ENCODE assay signal across 19 cellular contexts in genomic region chr13:61706899-61707298, GRCh38.
A peak's percentile ranks its signal among the peaks of the same experiment; 100 is the strongest.
DNase-seq lines count a peak whose midpoint lies in the region; ATAC-seq and TF ChIP-seq lines count a peak whose summit lies in the region.
"Had no signal": no experiment of that assay in that cellular context is flagged by ENCODE, and none has a peak within 500 bp of the region (broad histone marks: within the 10 kb centered on the region; RNA-seq: fewer than 3 reads in every experiment).

No MANE protein-coding gene starts in this region.

- H3K27ac ChIP-seq in OCI-LY3 (ENCODE audit: low read length) (no peak overlapping the region), SK-N-SH (ENCODE audit: low read depth in 2 of 2, low read length in 1 of 2) (peak overlapping the region in 1 of 2 experiments; percentile 62; a peak in 2 of 4 replicates), coronary artery (no peak overlapping the region)
- H3K27ac ChIP-seq: BLaER1 treated with 17β-estradiol and CSF1 and Interleukin-3, amounts not matched to agents 10 nM and 100 nM; C4-2B had no signal

- H4K20me1 ChIP-seq in OCI-LY3 (ENCODE audit: insufficient read depth, low read length), result no peaks in the 10 kb centered on the region
- H4K20me1 ChIP-seq in SK-N-SH (ENCODE audit: insufficient read depth), result no peaks in the 10 kb centered on the region
- H4K20me1 ChIP-seq: BLaER1 treated with 17β-estradiol and CSF1 and Interleukin-3, amounts not matched to agents 10 nM and 100 nM had no signal

- CTCF ChIA-PET in SK-N-SH (lab: Yijun Ruan, JAX), result no interaction called here

- POLR2A ChIA-PET in SK-N-SH (lab: Yijun Ruan, JAX), result no interaction called here

- TF ChIP-seq EP300 in SK-N-SH (IDR thresholded peaks at IDR 0.05; ENCODE audit: borderline replicate concordance in 1 of 2, low read depth in 1 of 2, low read length in 1 of 2), result peak in 1 of 2 experiments; percentile 69; a peak in 2 of 4 replicates

- H3K27me3 ChIP-seq in OCI-LY3 (ENCODE audit: low read depth, low read length) (no peaks in the 10 kb centered on the region), SK-N-SH (ENCODE audit: insufficient read depth) (no peaks in the 10 kb centered on the region)
- H3K27me3 ChIP-seq: BLaER1 treated with 17β-estradiol and CSF1 and Interleukin-3, amounts not matched to agents 10 nM and 100 nM had no signal

- DNase-seq in SK-N-SH (peak; percentile 16), hippocampal formation (lab: John Stamatoyannopoulos, UW) (no peak), coronary artery (ENCODE audit: low spot score) (no peak)
- DNase-seq: 8988T; ACHN; Caco-2; Calu3; CD4-positive, alpha-beta T cell; CD8-positive, alpha-beta T cell; DMS53; DMS79; DND-41; EL; GDM1 had no signal

- H3K9ac ChIP-seq in OCI-LY3 (ENCODE audit: low read length) (no peak overlapping the region), SK-N-SH (no peak overlapping the region)
- H3K9ac ChIP-seq: BLaER1 treated with 17β-estradiol and CSF1 and Interleukin-3, amounts not matched to agents 10 nM and 100 nM had no signal

- H3K4me1 ChIP-seq in OCI-LY3 (ENCODE audit: low read length) (no peaks in the 10 kb centered on the region), SK-N-SH (ENCODE audit: control insufficient read depth in 1 of 2, insufficient read depth in 2 of 2, low read depth in 1 of 2, low read length in 1 of 2) (peaks cover 0 to 3% of the 10 kb centered on the region in 2 experiments; a peak in 1 of 4 replicates)
- H3K4me1 ChIP-seq: BLaER1 treated with 17β-estradiol and CSF1 and Interleukin-3, amounts not matched to agents 10 nM and 100 nM; Caco-2 had no signal

- ATAC-seq in GM21619 (IDR thresholded peaks at IDR 0.05; ENCODE audit: unreplicated experiment), result no peak
- ATAC-seq: CD8-positive, alpha-beta T cell; GM12878 had no signal

- TF ChIP-seq RAD21 in SK-N-SH (IDR thresholded peaks at IDR 0.05; ENCODE audit: low read length), result no peak

- 0 out of 2 replicates have a peak overlapping the region, but pooled peaks have one; percentile 4 for H2AFZ ChIP-seq in OCI-LY3 (ENCODE audit: low read depth, low read length)
- no peak overlapping the region for H2AFZ ChIP-seq in SK-N-SH (ENCODE audit: low read depth)

- no peaks in the 10 kb centered on the region for H3K36me3 ChIP-seq in OCI-LY3 (replicated peaks; ENCODE audit: low read depth, low read length)
- no peaks in the 10 kb centered on the region for H3K36me3 ChIP-seq in SK-N-SH (replicated peaks in 1 of 2; ENCODE audit: control insufficient read depth in 1 of 2, insufficient read depth in 2 of 2, low read length in 1 of 2)
- H3K36me3 ChIP-seq: BLaER1 treated with 17β-estradiol and CSF1 and Interleukin-3, amounts not matched to agents 10 nM and 100 nM had no signal

- no peaks in the 10 kb centered on the region for H3K79me2 ChIP-seq in OCI-LY3 (ENCODE audit: low read length)
- H3K79me2 ChIP-seq in SK-N-SH (ENCODE audit: insufficient read depth), result no peaks in the 10 kb centered on the region

- TF ChIP-seq CTCF in OCI-LY3 (IDR thresholded peaks at IDR 0.05; ENCODE audit: low read depth, low read length) (no peak), SK-N-SH (IDR thresholded peaks at IDR 0.05) (no peak), coronary artery (IDR thresholded peaks at IDR 0.05) (no peak)

- H3K4me3 ChIP-seq in OCI-LY3 (ENCODE audit: low read length) (no peak overlapping the region), SK-N-SH (ENCODE audit: low read depth in 2 of 2, low read length in 1 of 2) (no peak overlapping the region), coronary artery (no peak overlapping the region)
- H3K4me3 ChIP-seq: BLaER1 treated with 17β-estradiol and CSF1 and Interleukin-3, amounts not matched to agents 10 nM and 100 nM; GM12878 had no signal

- H3K4me2 ChIP-seq in OCI-LY3 (ENCODE audit: low read length) (no peak overlapping the region), SK-N-SH (no peak overlapping the region)
- H3K4me2 ChIP-seq: BLaER1 treated with 17β-estradiol and CSF1 and Interleukin-3, amounts not matched to agents 10 nM and 100 nM had no signal

- H3K9me3 ChIP-seq in OCI-LY3 (ENCODE audit: insufficient read depth, low read length), result 0 out of 2 replicates have a peak, but pooled peaks cover 3% of the 10 kb centered on the region
- no peaks in the 10 kb centered on the region for H3K9me3 ChIP-seq in SK-N-SH
- H3K9me3 ChIP-seq: Caco-2 had no signal

- no peaks in the 10 kb centered on the region for H3F3A ChIP-seq in SK-N-SH (replicated peaks; ENCODE audit: insufficient read depth)

- H3K9me2 ChIP-seq in SK-N-SH, result no peaks in the 10 kb centered on the region

- 0% methylated on average over 2 of the region's 2 CpGs for WGBS in SK-N-SH (ENCODE audit: low lambda C conversion rate)

TF ChIP-seq in SK-N-SH, 30 proteins besides CTCF, POLR2A, EP300 and RAD21:
- TF ChIP-seq GATA2 (CRISPR knock-in tag; IDR thresholded peaks at IDR 0.05), result peak; percentile 44; the same call in 1 of the 2 replicates
- TF ChIP-seq GABPA (IDR thresholded peaks at IDR 0.05; ENCODE audit: low read depth), result no peak
- TF ChIP-seq RXRA (IDR thresholded peaks at IDR 0.05; ENCODE audit: borderline replicate concordance, low read depth), result no peak
- 0 out of 2 replicates have a peak, but pooled peaks have one; percentile 50 for TF ChIP-seq FOXJ3 (CRISPR knock-in tag; IDR thresholded peaks at IDR 0.05)
